In the genomic region with DNA sequence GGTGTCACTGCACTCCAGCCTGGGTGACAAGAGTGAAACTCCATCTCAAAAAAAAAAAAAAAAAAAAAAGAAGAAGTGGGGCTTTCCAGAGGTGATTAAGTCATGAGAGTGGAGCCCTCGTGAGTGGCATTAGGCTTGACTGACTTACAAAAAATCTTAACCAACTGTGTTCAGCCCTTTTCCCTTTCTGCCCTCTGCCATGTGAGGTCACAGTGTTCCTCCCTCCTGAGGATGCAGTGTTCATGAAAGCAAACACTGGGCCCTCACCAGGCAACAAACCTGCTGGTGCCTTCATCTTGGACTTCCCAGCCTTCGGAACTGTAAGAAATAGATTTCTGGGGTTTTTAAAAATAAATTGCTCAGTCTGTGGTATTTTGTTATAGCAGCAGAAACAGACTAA, we compare ENCODE assay signal across 1 cellular context.
TF ChIP-seq lines count a peak whose summit lies in the region.

No MANE protein-coding gene starts in this region.

TF ChIP-seq in GM12878, 131 proteins besides CTCF, POLR2A, EP300 and RAD21 (continued from another document and continues in another):
- TF ChIP-seq, protein P1, sequence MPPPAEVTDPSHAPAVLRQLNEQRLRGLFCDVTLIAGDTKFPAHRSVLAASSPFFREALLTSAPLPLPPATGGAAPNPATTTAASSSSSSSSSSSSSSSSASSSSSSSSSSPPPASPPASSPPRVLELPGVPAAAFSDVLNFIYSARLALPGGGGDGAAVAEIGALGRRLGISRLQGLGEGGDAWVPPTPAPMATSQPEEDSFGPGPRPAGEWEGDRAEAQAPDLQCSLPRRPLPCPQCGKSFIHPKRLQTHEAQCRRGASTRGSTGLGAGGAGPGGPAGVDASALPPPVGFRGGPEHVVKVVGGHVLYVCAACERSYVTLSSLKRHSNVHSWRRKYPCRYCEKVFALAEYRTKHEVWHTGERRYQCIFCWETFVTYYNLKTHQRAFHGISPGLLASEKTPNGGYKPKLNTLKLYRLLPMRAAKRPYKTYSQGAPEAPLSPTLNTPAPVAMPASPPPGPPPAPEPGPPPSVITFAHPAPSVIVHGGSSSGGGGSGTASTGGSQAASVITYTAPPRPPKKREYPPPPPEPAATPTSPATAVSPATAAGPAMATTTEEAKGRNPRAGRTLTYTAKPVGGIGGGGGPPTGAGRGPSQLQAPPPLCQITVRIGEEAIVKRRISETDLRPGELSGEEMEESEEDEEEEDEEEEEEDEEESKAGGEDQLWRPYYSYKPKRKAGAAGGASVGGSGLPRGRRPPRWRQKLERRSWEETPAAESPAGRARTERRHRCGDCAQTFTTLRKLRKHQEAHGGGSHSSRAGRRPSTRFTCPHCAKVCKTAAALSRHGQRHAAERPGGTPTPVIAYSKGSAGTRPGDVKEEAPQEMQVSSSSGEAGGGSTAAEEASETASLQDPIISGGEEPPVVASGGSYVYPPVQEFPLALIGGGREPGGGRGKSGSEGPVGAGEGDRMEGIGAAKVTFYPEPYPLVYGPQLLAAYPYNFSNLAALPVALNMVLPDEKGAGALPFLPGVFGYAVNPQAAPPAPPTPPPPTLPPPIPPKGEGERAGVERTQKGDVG (CRISPR knock-in tag; IDR thresholded peaks at IDR 0.05): no peak
- TF ChIP-seq BHLHE40 (IDR thresholded peaks at IDR 0.05; ENCODE audit: borderline replicate concordance in 1 of 2, low read depth in 2 of 2, low read length in 1 of 2) (peak; percentile 71 to 76; a peak in 3 of 4 replicates), CBFB (IDR thresholded peaks at IDR 0.05; ENCODE audit: low read depth) (no peak), DPF2 (IDR thresholded peaks at IDR 0.05) (no peak), NFXL1 (IDR thresholded peaks at IDR 0.05; ENCODE audit: borderline replicate concordance) (no peak), MXI1 (IDR thresholded peaks at IDR 0.05; ENCODE audit: low read depth, low read length) (0 out of 2 replicates have a peak, but pooled peaks have one; percentile 32), POU2F2 (IDR thresholded peaks at IDR 0.05; ENCODE audit: borderline replicate concordance, low read depth, low read length) (no peak), ZNF207 (IDR thresholded peaks at IDR 0.05; ENCODE audit: borderline replicate concordance) (no peak), USF1 (IDR thresholded peaks at IDR 0.05; ENCODE audit: borderline replicate concordance, extremely low read length, insufficient read depth, low read depth, low read length) (no peak), ZSCAN29 (IDR thresholded peaks at IDR 0.05) (no peak), ATF2 (IDR thresholded peaks at IDR 0.05; ENCODE audit: low read length) (0 out of 2 replicates have a peak, but pooled peaks have one; percentile 60), CREB1 (IDR thresholded peaks at IDR 0.05; ENCODE audit: low read depth) (no peak), IRF3 (IDR thresholded peaks at IDR 0.05) (no peak), EED (IDR thresholded peaks at IDR 0.05; ENCODE audit: low read depth) (0 out of 2 replicates have a peak, but pooled peaks have one; percentile 15), ZNF24 (IDR thresholded peaks at IDR 0.05) (no peak), BCL11A (IDR thresholded peaks at IDR 0.05; ENCODE audit: low read depth, low read length) (peak; percentile 60; the same call in 1 of the 2 replicates), HSF1 (IDR thresholded peaks at IDR 0.05; ENCODE audit: low read depth, low read length) (no peak), ZNF384 (IDR thresholded peaks at IDR 0.05; ENCODE audit: borderline replicate concordance, low read depth, low read length) (peak; percentile 83), ZBTB11 (CRISPR knock-in tag; IDR thresholded peaks at IDR 0.05) (no peak), HCFC1 (IDR thresholded peaks at IDR 0.05; ENCODE audit: low read length) (no peak), RB1 (IDR thresholded peaks at IDR 0.05; ENCODE audit: borderline replicate concordance) (no peak), KLF5 (IDR thresholded peaks at IDR 0.05; ENCODE audit: partially characterized antibody) (no peak), NBN (IDR thresholded peaks at IDR 0.05) (peak; percentile 65), MTA3 (IDR thresholded peaks at IDR 0.05; ENCODE audit: borderline replicate concordance, low read length) (no peak), TAF1 (IDR thresholded peaks at IDR 0.05; ENCODE audit: borderline replicate concordance, low read depth, low read length) (no peak), ZBED1 (IDR thresholded peaks at IDR 0.05; ENCODE audit: borderline replicate concordance) (no peak), NFYA (IDR thresholded peaks at IDR 0.05; ENCODE audit: borderline replicate concordance, low read depth, low read length) (no peak), RELA (IDR thresholded peaks at IDR 0.05; ENCODE audit: borderline replicate concordance, partially characterized antibody) (peak; percentile 74), SPI1 (IDR thresholded peaks at IDR 0.05; ENCODE audit: borderline replicate concordance, insufficient read depth, low read depth, low read length) (peak; percentile 77), PAX5 (IDR thresholded peaks at IDR 0.05; ENCODE audit: borderline replicate concordance, low read depth, low read length) (no peak), GABPA (IDR thresholded peaks at IDR 0.05; ENCODE audit: low read depth) (no peak), JUND (IDR thresholded peaks at IDR 0.05; ENCODE audit: low read depth, low read length) (no peak)
- TF ChIP-seq, protein P2, sequence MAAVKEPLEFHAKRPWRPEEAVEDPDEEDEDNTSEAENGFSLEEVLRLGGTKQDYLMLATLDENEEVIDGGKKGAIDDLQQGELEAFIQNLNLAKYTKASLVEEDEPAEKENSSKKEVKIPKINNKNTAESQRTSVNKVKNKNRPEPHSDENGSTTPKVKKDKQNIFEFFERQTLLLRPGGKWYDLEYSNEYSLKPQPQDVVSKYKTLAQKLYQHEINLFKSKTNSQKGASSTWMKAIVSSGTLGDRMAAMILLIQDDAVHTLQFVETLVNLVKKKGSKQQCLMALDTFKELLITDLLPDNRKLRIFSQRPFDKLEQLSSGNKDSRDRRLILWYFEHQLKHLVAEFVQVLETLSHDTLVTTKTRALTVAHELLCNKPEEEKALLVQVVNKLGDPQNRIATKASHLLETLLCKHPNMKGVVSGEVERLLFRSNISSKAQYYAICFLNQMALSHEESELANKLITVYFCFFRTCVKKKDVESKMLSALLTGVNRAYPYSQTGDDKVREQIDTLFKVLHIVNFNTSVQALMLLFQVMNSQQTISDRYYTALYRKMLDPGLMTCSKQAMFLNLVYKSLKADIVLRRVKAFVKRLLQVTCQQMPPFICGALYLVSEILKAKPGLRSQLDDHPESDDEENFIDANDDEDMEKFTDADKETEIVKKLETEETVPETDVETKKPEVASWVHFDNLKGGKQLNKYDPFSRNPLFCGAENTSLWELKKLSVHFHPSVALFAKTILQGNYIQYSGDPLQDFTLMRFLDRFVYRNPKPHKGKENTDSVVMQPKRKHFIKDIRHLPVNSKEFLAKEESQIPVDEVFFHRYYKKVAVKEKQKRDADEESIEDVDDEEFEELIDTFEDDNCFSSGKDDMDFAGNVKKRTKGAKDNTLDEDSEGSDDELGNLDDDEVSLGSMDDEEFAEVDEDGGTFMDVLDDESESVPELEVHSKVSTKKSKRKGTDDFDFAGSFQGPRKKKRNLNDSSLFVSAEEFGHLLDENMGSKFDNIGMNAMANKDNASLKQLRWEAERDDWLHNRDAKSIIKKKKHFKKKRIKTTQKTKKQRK (IDR thresholded peaks at IDR 0.05; ENCODE audit: low read depth, low read length): no peak
- TF ChIP-seq, protein P3, sequence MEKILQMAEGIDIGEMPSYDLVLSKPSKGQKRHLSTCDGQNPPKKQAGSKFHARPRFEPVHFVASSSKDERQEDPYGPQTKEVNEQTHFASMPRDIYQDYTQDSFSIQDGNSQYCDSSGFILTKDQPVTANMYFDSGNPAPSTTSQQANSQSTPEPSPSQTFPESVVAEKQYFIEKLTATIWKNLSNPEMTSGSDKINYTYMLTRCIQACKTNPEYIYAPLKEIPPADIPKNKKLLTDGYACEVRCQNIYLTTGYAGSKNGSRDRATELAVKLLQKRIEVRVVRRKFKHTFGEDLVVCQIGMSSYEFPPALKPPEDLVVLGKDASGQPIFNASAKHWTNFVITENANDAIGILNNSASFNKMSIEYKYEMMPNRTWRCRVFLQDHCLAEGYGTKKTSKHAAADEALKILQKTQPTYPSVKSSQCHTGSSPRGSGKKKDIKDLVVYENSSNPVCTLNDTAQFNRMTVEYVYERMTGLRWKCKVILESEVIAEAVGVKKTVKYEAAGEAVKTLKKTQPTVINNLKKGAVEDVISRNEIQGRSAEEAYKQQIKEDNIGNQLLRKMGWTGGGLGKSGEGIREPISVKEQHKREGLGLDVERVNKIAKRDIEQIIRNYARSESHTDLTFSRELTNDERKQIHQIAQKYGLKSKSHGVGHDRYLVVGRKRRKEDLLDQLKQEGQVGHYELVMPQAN (conservative IDR thresholded peaks at IDR 0.05): no peak
- TF ChIP-seq, protein P4, sequence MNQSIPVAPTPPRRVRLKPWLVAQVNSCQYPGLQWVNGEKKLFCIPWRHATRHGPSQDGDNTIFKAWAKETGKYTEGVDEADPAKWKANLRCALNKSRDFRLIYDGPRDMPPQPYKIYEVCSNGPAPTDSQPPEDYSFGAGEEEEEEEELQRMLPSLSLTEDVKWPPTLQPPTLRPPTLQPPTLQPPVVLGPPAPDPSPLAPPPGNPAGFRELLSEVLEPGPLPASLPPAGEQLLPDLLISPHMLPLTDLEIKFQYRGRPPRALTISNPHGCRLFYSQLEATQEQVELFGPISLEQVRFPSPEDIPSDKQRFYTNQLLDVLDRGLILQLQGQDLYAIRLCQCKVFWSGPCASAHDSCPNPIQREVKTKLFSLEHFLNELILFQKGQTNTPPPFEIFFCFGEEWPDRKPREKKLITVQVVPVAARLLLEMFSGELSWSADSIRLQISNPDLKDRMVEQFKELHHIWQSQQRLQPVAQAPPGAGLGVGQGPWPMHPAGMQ (IDR thresholded peaks at IDR 0.05; ENCODE audit: borderline replicate concordance): no peak
- TF ChIP-seq, protein P5, sequence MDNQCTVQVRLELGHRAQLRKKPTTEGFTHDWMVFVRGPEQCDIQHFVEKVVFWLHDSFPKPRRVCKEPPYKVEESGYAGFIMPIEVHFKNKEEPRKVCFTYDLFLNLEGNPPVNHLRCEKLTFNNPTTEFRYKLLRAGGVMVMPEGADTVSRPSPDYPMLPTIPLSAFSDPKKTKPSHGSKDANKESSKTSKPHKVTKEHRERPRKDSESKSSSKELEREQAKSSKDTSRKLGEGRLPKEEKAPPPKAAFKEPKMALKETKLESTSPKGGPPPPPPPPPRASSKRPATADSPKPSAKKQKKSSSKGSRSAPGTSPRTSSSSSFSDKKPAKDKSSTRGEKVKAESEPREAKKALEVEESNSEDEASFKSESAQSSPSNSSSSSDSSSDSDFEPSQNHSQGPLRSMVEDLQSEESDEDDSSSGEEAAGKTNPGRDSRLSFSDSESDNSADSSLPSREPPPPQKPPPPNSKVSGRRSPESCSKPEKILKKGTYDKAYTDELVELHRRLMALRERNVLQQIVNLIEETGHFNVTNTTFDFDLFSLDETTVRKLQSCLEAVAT (IDR thresholded peaks at IDR 0.05): peak; percentile 74
